In the genomic region with DNA sequence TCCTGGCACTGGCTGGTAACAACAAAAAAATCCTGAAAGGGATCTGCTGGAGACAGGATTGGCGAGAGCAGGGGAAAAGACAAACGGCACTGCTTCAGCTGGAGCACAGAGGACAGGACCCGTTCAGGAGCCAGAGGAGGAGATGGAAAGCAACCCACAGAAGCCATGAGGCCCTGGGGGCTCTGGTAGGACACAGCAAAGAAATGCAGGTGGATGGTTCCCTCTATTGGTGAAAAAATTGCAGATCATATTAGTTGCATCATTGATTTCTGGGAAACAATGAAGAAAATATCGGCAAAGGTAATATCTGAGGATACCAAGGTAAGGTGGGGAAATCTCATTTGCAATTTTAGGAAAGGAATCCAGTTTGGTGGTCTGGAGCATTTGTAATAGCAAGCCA, we compare ENCODE assay signal across 16 cellular contexts. TPM values are rescaled to one million over a fixed set of nuclear protein-coding genes. Genes with fewer than 3 reads are reported as not detected.
A peak's percentile ranks its signal among the peaks of the same experiment; 100 is the strongest.
DNase-seq lines count a peak whose midpoint lies in the region; ATAC-seq and TF ChIP-seq lines count a peak whose summit lies in the region.
"Had no signal": no experiment of that assay in that cellular context is flagged by ENCODE, and none has a peak within 500 bp of the region (broad histone marks: within the 10 kb centered on the region; RNA-seq: fewer than 3 reads in every experiment).

No MANE protein-coding gene starts in this region.

- ATAC-seq in HG02571 (IDR thresholded peaks at IDR 0.05; ENCODE audit: unreplicated experiment), result no peak
- no peak for ATAC-seq in GM19035 (IDR thresholded peaks at IDR 0.05; ENCODE audit: unreplicated experiment)
- ATAC-seq: left lung; naive thymus-derived CD4-positive, alpha-beta T cell had no signal

- no peak overlapping the region for H3K4me3 Mint-ChIP-seq in progenitor cell of endocrine pancreas (ENCODE audit: low read depth)
- H3K4me3 Mint-ChIP-seq: naive thymus-derived CD4-positive, alpha-beta T cell had no signal

- H3K9me3 Mint-ChIP-seq in progenitor cell of endocrine pancreas (ENCODE audit: low read depth), result no peaks in the 10 kb centered on the region
- H3K9me3 Mint-ChIP-seq: naive thymus-derived CD4-positive, alpha-beta T cell had no signal

- DNase-seq in NCI-H82 (lab: John Stamatoyannopoulos, UW) (peak; percentile 64), NCI-H82 treated with DMSO at 0.1 percent for 48 hours (lab: John Stamatoyannopoulos, UW; ENCODE audit: unreplicated experiment) (no peak), NCI-H69 (lab: John Stamatoyannopoulos, UW) (peak; percentile 75), cerebellar cortex (ENCODE audit: low spot score) (peak; percentile 11), progenitor cell of endocrine pancreas (ENCODE audit: low spot score, unreplicated experiment) (no peak), DMS79 (lab: John Stamatoyannopoulos, UW) (no peak)
- DNase-seq: ACHN; activated naive CD4-positive, alpha-beta T cell treated with Interleukin-2 at 50 U/mL for 16 hours; Kasumi-1; left lung; naive thymus-derived CD4-positive, alpha-beta T cell; NCI-H2107; retina; trophoblast cell had no signal

- peaks cover 12% of the 10 kb centered on the region for H3K27me3 Mint-ChIP-seq in progenitor cell of endocrine pancreas

- no peaks in the 10 kb centered on the region for H3K4me1 Mint-ChIP-seq in progenitor cell of endocrine pancreas (ENCODE audit: low read depth)
- H3K4me1 Mint-ChIP-seq: naive thymus-derived CD4-positive, alpha-beta T cell had no signal

- no peak overlapping the region for H3K27ac Mint-ChIP-seq in progenitor cell of endocrine pancreas
- H3K27ac Mint-ChIP-seq: naive thymus-derived CD4-positive, alpha-beta T cell had no signal

- H3K36me3 Mint-ChIP-seq in progenitor cell of endocrine pancreas (ENCODE audit: insufficient read depth), result no peaks in the 10 kb centered on the region
- H3K36me3 Mint-ChIP-seq: naive thymus-derived CD4-positive, alpha-beta T cell had no signal

- TF ChIP-seq CTCF in progenitor cell of endocrine pancreas (IDR thresholded peaks at IDR 0.05; ENCODE audit: unreplicated experiment), result peak; percentile 26

RNA-seq across cellular contexts. Expression of a gene that starts 25.7 kb away (rescaled TPM):
- total RNA-seq in progenitor cell of endocrine pancreas, result 52.9 and 57.6 TPM in 2 replicates

Comparison
In these comparisons a context has a peak if more than half of its experiments do, and no peak if none do; other contexts are left out.
1. DNase-seq: peak in NCI-H82 (single experiment), NCI-H69 (single experiment) and cerebellar cortex (single experiment); none in NCI-H82 treated with DMSO at 0.1 percent for 48 hours (single experiment), progenitor cell of endocrine pancreas (single experiment) and DMS79 (single experiment).